ENCODE assay signal across 8 cellular contexts in genomic region chr9:110125763-110126351, GRCh38.
A peak's percentile ranks its signal among the peaks of the same experiment; 100 is the strongest.
DNase-seq lines count a peak whose midpoint lies in the region; ATAC-seq and TF ChIP-seq lines count a peak whose summit lies in the region.

No MANE protein-coding gene starts in this region.

- H3K4me3 ChIP-seq in HUES48 (ENCODE audit: low read depth, low read length): 0 out of 2 replicates have a peak overlapping the region, but pooled peaks have one; percentile 18
- H3K4me3 ChIP-seq in left ventricle myocardium inferior: peak overlapping the region; percentile 65
- peak overlapping the region; percentile 46 for H3K4me3 ChIP-seq in smooth muscle cell

- H3K36me3 ChIP-seq in HUES48 (ENCODE audit: control insufficient read depth, insufficient read depth, low read length): no peaks in the 10 kb centered on the region
- no peaks in the 10 kb centered on the region for H3K36me3 ChIP-seq in left ventricle myocardium inferior
- H3K36me3 ChIP-seq in smooth muscle cell (ENCODE audit: low read depth): no peaks in the 10 kb centered on the region

- peak overlapping the region; percentile 70 for H3K27ac ChIP-seq in HUES48 (ENCODE audit: low read depth, low read length)
- H3K27ac ChIP-seq in left ventricle myocardium inferior (replicated peaks): peak overlapping the region; percentile 88
- peak overlapping the region; percentile 93 for H3K27ac ChIP-seq in smooth muscle cell (ENCODE audit: low read depth)

- H3K4me2 ChIP-seq in smooth muscle cell: peak overlapping the region; percentile 84

- POLR2A ChIA-PET in activated CD8-positive, alpha-beta T cell treated with anti-CD3 and anti-CD28 coated beads, Interleukin-2, amount 10 ng/mL, durations not matched to agents 7 days and 5 days (lab: Charles Lee): interaction anchor here (1.1 to 1.5 kb wide), 2 partner anchors 18 to 22 kb away, joined by 3 to 6 read pairs; no protein-coding TSS in a partner anchor

- H3K79me2 ChIP-seq in smooth muscle cell (ENCODE audit: low read depth): peaks cover 50% of the 10 kb centered on the region

- no peaks in the 10 kb centered on the region for H3K9me3 Mint-ChIP-seq in activated CD8-positive, alpha-beta T cell treated with anti-CD3 and anti-CD28 coated beads, Interleukin-2, amount 10 ng/mL, durations not matched to agents 7 days and 5 days (ENCODE audit: insufficient read depth)
- H3K9me3 Mint-ChIP-seq in activated CD8-positive, alpha-beta memory T cell treated with anti-CD3 and anti-CD28 coated beads, Interleukin-2, amount 10 ng/mL, durations not matched to agents 7 days and 5 days (ENCODE audit: low read depth): no peaks in the 10 kb centered on the region

- peak overlapping the region; percentile 41 for H3K27ac Mint-ChIP-seq in activated CD8-positive, alpha-beta T cell treated with anti-CD3 and anti-CD28 coated beads, Interleukin-2, amount 10 ng/mL, durations not matched to agents 7 days and 5 days
- no peak overlapping the region for H3K27ac Mint-ChIP-seq in activated CD8-positive, alpha-beta memory T cell treated with anti-CD3 and anti-CD28 coated beads, Interleukin-2, amount 10 ng/mL, durations not matched to agents 7 days and 5 days

- WGBS in smooth muscle cell (ENCODE audit: low lambda C conversion rate): 33% methylated on average over 8 of the region's 8 CpGs

- peaks cover 35% of the 10 kb centered on the region for H4K20me1 ChIP-seq in smooth muscle cell (ENCODE audit: low read depth)

- H3K9me3 ChIP-seq in HUES48 (ENCODE audit: control insufficient read depth, insufficient read depth, low read length) (no peaks in the 10 kb centered on the region), left ventricle myocardium inferior (replicated peaks) (no peaks in the 10 kb centered on the region), smooth muscle cell (replicated peaks; ENCODE audit: low read depth) (no peaks in the 10 kb centered on the region)

- peaks cover 19% of the 10 kb centered on the region for H3F3A ChIP-seq in smooth muscle cell (ENCODE audit: low read depth)

- H3K4me1 ChIP-seq in HUES48 (ENCODE audit: control insufficient read depth, insufficient read depth, low read length) (peaks cover 96% of the 10 kb centered on the region), left ventricle myocardium inferior (peaks cover 97% of the 10 kb centered on the region), smooth muscle cell (ENCODE audit: low read depth) (peaks cover 60% of the 10 kb centered on the region)

- no peaks in the 10 kb centered on the region for H3K36me3 Mint-ChIP-seq in activated CD8-positive, alpha-beta T cell treated with anti-CD3 and anti-CD28 coated beads, Interleukin-2, amount 10 ng/mL, durations not matched to agents 7 days and 5 days (ENCODE audit: low read depth)
- H3K36me3 Mint-ChIP-seq in activated CD8-positive, alpha-beta memory T cell treated with anti-CD3 and anti-CD28 coated beads, Interleukin-2, amount 10 ng/mL, durations not matched to agents 7 days and 5 days: no peaks in the 10 kb centered on the region

- peaks cover 21% of the 10 kb centered on the region for H3K4me1 Mint-ChIP-seq in activated CD8-positive, alpha-beta T cell treated with anti-CD3 and anti-CD28 coated beads, Interleukin-2, amount 10 ng/mL, durations not matched to agents 7 days and 5 days (ENCODE audit: low read depth)
- H3K4me1 Mint-ChIP-seq in activated CD8-positive, alpha-beta memory T cell treated with anti-CD3 and anti-CD28 coated beads, Interleukin-2, amount 10 ng/mL, durations not matched to agents 7 days and 5 days: peaks cover 6% of the 10 kb centered on the region

- CTCF ChIA-PET in activated CD8-positive, alpha-beta T cell treated with anti-CD3 and anti-CD28 coated beads, Interleukin-2, amount 10 ng/mL, durations not matched to agents 7 days and 5 days (lab: Charles Lee): interaction anchor here (0.8 to 2.9 kb wide), 10 partner anchors 12 to 223 kb away, joined by 3 to 13 read pairs (median 4); no protein-coding TSS in a partner anchor
- CTCF ChIA-PET in activated CD8-positive, alpha-beta memory T cell treated with anti-CD3 and anti-CD28 coated beads, Interleukin-2, amount 10 ng/mL, durations not matched to agents 7 days and 5 days (lab: Charles Lee): no interaction called here

- intact Hi-C loops in left ventricle myocardium inferior (cut with micrococcal nuclease): no loop called here

- H3K4me3 Mint-ChIP-seq in activated CD8-positive, alpha-beta T cell treated with anti-CD3 and anti-CD28 coated beads, Interleukin-2, amount 10 ng/mL, durations not matched to agents 7 days and 5 days: peak overlapping the region; percentile 14
- H3K4me3 Mint-ChIP-seq in activated CD8-positive, alpha-beta memory T cell treated with anti-CD3 and anti-CD28 coated beads, Interleukin-2, amount 10 ng/mL, durations not matched to agents 7 days and 5 days: no peak overlapping the region

- no peaks in the 10 kb centered on the region for H3K27me3 ChIP-seq in HUES48 (ENCODE audit: control insufficient read depth, insufficient read depth, low read length)
- H3K27me3 ChIP-seq in left ventricle myocardium inferior (ENCODE audit: low read depth): no peaks in the 10 kb centered on the region
- no peaks in the 10 kb centered on the region for H3K27me3 ChIP-seq in smooth muscle cell (ENCODE audit: low read depth)

- H3K9ac ChIP-seq in HUES48 (ENCODE audit: low read depth, low read length): no peak overlapping the region
- H3K9ac ChIP-seq in smooth muscle cell (ENCODE audit: low read depth): peak overlapping the region; percentile 81

- TF ChIP-seq CTCF in left ventricle myocardium inferior (IDR thresholded peaks at IDR 0.05; ENCODE audit: borderline replicate concordance): no peak
- TF ChIP-seq CTCF in smooth muscle cell (IDR thresholded peaks at IDR 0.05; ENCODE audit: borderline replicate concordance, insufficient read depth, poor library complexity, severe bottlenecking): no peak

- DNase-seq in activated CD8-positive, alpha-beta T cell treated with anti-CD3 and anti-CD28 coated beads, Interleukin-2, amount 10 ng/mL, durations not matched to agents 7 days and 5 days: no peak
- DNase-seq in left ventricle myocardium inferior (no peak), smooth muscle cell (lab: John Stamatoyannopoulos, UW; ENCODE audit: unreplicated experiment) (no peak), CD1c-positive myeloid dendritic cell (ENCODE audit: extremely low spot score) (no peak), NCI-H748 (lab: John Stamatoyannopoulos, UW; ENCODE audit: unreplicated experiment) (no peak)
- no peak for DNase-seq in activated CD8-positive, alpha-beta memory T cell treated with anti-CD3 and anti-CD28 coated beads, Interleukin-2, amount 10 ng/mL, durations not matched to agents 7 days and 5 days
- DNase-seq in stimulated activated CD4-positive, alpha-beta T cell treated with anti-CD3 and anti-CD28 coated beads, Interleukin-12 subunit alpha, Interleukin-12 subunit beta, amount 100 ng/mL, for 4 hours: no peak

- no peaks in the 10 kb centered on the region for H3K27me3 Mint-ChIP-seq in activated CD8-positive, alpha-beta T cell treated with anti-CD3 and anti-CD28 coated beads, Interleukin-2, amount 10 ng/mL, durations not matched to agents 7 days and 5 days (ENCODE audit: low read depth)
- H3K27me3 Mint-ChIP-seq in activated CD8-positive, alpha-beta memory T cell treated with anti-CD3 and anti-CD28 coated beads, Interleukin-2, amount 10 ng/mL, durations not matched to agents 7 days and 5 days: peaks cover 6% of the 10 kb centered on the region

- ATAC-seq in activated CD8-positive, alpha-beta T cell treated with anti-CD3 and anti-CD28 coated beads, Interleukin-2, amount 10 ng/mL, durations not matched to agents 7 days and 5 days: peak; percentile 36
- no peak for ATAC-seq in activated CD8-positive, alpha-beta memory T cell treated with anti-CD3 and anti-CD28 coated beads, Interleukin-2, amount 10 ng/mL, durations not matched to agents 7 days and 5 days

- H2AFZ ChIP-seq in smooth muscle cell (ENCODE audit: low read depth): no peak overlapping the region
